In the genomic region with DNA sequence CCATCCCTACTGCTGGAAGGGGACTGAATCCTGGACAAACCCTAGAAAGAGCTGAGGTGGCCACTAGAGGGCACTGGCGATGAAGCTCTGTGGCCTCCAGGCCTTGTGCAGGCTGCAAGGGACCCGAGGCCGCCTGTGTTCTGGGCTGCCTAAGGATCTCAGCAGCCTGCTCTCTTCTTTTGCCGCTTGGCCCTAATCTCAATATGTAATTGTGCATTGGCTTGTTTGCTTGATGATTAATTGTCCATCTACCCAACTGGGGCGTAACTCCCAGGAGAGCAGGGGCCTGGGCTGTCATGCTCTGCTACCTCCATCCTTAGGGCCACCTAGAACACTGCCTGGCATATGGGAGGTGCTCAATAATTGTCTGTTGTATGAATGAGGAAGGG, we compare ENCODE assay signal across 8 cellular contexts.
DNase-seq lines count a peak whose midpoint lies in the region; ATAC-seq and TF ChIP-seq lines count a peak whose summit lies in the region.

No MANE protein-coding gene starts in this region.

- peak; percentile 64 for ATAC-seq in GM19324 (IDR thresholded peaks at IDR 0.05; ENCODE audit: low FRiP score, unreplicated experiment)
- peak; percentile 73 for ATAC-seq in HG03520 (IDR thresholded peaks at IDR 0.05; ENCODE audit: unreplicated experiment)

- peak; percentile 95 for TF ChIP-seq CTCF in BJ (IDR thresholded peaks at IDR 0.05; ENCODE audit: insufficient read depth, low read depth, low read length)

- no peaks in the 10 kb centered on the region for H3K27me3 ChIP-seq in BJ (ENCODE audit: control insufficient read depth, insufficient read depth, low read length)

- CTCF ChIA-PET in BJ (lab: Yijun Ruan, JAX): interaction anchor here (0.6 to 14.4 kb wide), 23 partner anchors 9 to 753 kb away, joined by 3 to 211 read pairs (median 5); a partner anchor contains a TSS

- DNase-seq in BJ (ENCODE audit: low read depth): no peak
- peak; percentile 89 for DNase-seq in NCI-H69 (lab: John Stamatoyannopoulos, UW)
- DNase-seq in activated CD4-positive, alpha-beta T cell treated with anti-CD3 and anti-CD28 coated beads, Interleukin-2, amount 50 U/mL, for 4 hours: peak; percentile 73 to 74
- peak; percentile 60 to 82 for DNase-seq in dermis microvascular lymphatic vessel endothelial cell (ENCODE audit: low read depth in 2 of 2)
- peak; percentile 94 for DNase-seq in medulla oblongata (ENCODE audit: extremely low spot score)
- peak; percentile 44 to 49 for DNase-seq in stimulated activated CD8-positive, alpha-beta memory T cell treated with anti-CD3 and anti-CD28 coated beads, Interleukin-15, amount 100 ng/mL, for 4 hours (ENCODE audit: low read depth in 2 of 2)

- no peak overlapping the region for H3K4me3 ChIP-seq in BJ (ENCODE audit: low read depth, low read length)

- peaks cover 7% of the 10 kb centered on the region for H3K36me3 ChIP-seq in BJ (ENCODE audit: control insufficient read depth, insufficient read depth, low read length)

- POLR2A ChIA-PET in BJ (lab: Charles Lee): no interaction called here
